ENCODE assay signal across 27 cellular contexts in the genomic region with DNA sequence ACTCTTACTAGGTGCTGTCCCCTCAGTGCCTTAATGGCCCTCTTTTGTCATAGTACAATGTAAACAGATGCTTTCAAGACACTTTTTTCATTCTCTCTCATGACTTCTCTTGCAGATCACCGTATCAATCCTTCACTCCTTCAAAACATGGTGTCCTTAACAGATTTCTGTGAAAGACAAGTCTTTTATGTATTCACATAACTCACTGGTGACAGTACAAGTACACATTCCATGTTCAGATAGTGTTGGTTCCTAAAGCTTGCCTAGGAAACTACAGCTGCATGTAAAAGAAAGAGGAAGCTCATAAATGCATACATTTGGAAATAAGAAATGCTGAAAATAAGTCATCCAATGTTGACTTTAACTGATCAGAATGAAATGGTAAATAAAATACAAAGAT. TPM values are rescaled to one million over a fixed set of nuclear protein-coding genes. Genes with fewer than 3 reads are reported as not detected.
"Had no signal": no experiment of that assay in that cellular context is flagged by ENCODE, and none has a peak within 500 bp of the region (broad histone marks: within the 10 kb centered on the region; RNA-seq: fewer than 3 reads in every experiment).

No MANE protein-coding gene starts in this region.

- H3K36me3 ChIP-seq: MG63, SJSA1 had no signal

- H3K9me3 ChIP-seq: SJSA1 had no signal

- ATAC-seq: Panc1 had no signal

- H3K27ac Mint-ChIP-seq: IgD-negative memory B cell had no signal

- H3K36me3 Mint-ChIP-seq: IgD-negative memory B cell had no signal

- H3K4me1 Mint-ChIP-seq: IgD-negative memory B cell had no signal

- H3K4me1 ChIP-seq: SJSA1 had no signal

- H3K27me3 Mint-ChIP-seq: IgD-negative memory B cell had no signal

- DNase-seq: Karpas-422, KG1, MG63, NCI-H1092, NCI-H1105 treated with DMSO at 0.1 percent for 48 hours, NCI-H1417 treated with DMSO at 0.1 percent for 48 hours, NCI-H146, NCI-H1694 treated with DMSO at 0.1 percent for 48 hours, NCI-H1930, NCI-H2081, NCI-H2107, NCI-H2171, NCI-H226, NCI-H446, NCI-H510A, NCI-H524 treated with DMSO at 0.1 percent for 48 hours, NCI-H69, NCI-H774, SHP77 had no signal

- H3K4me3 Mint-ChIP-seq: IgD-negative memory B cell had no signal

- H3K4me3 ChIP-seq: MG63, SJSA1, SK-N-MC had no signal

- FAIRE-seq: HTR-8/SVneo had no signal

- H3K27me3 ChIP-seq: MG63, SJSA1 had no signal

- H3K27ac ChIP-seq: HL-60, RWPE1, SJSA1, SK-N-MC had no signal

RNA-seq across cellular contexts. Expression of a gene that starts 5.0 kb away (rescaled TPM):
- total RNA-seq: SJSA1; T-helper 1 cell treated with Interleukin-12 subunit alpha and Interleukin-12 subunit beta and Interleukin-4 antibody, amounts not matched to agents 30 ng/mL and 1 ng/mL, for 36 hours had no signal
- polyA plus RNA-seq: IgD-negative memory B cell had no signal

RNA-seq across cellular contexts. Expression of a gene that starts 10.8 kb away (rescaled TPM):
- total RNA-seq: SJSA1; T-helper 1 cell treated with Interleukin-12 subunit alpha and Interleukin-12 subunit beta and Interleukin-4 antibody, amounts not matched to agents 30 ng/mL and 1 ng/mL, for 36 hours had no signal
- polyA plus RNA-seq: IgD-negative memory B cell had no signal

RNA-seq across cellular contexts. Expression of a gene that starts 33.7 kb away (rescaled TPM):
- total RNA-seq: SJSA1; T-helper 1 cell treated with Interleukin-12 subunit alpha and Interleukin-12 subunit beta and Interleukin-4 antibody, amounts not matched to agents 30 ng/mL and 1 ng/mL, for 36 hours had no signal
- polyA plus RNA-seq: IgD-negative memory B cell had no signal

RNA-seq across cellular contexts. Expression of a gene that starts 38.0 kb away (rescaled TPM):
- total RNA-seq: SJSA1; T-helper 1 cell treated with Interleukin-12 subunit alpha and Interleukin-12 subunit beta and Interleukin-4 antibody, amounts not matched to agents 30 ng/mL and 1 ng/mL, for 36 hours had no signal
- polyA plus RNA-seq: IgD-negative memory B cell had no signal

RNA-seq across cellular contexts. Expression of a gene that starts 46.3 kb away (rescaled TPM):
- total RNA-seq: SJSA1; T-helper 1 cell treated with Interleukin-12 subunit alpha and Interleukin-12 subunit beta and Interleukin-4 antibody, amounts not matched to agents 30 ng/mL and 1 ng/mL, for 36 hours had no signal
- polyA plus RNA-seq: IgD-negative memory B cell had no signal
